Comparison of ENCODE assay signal across 23 cellular contexts in genomic region chr10:84095821-84096497, GRCh38. TPM values are rescaled to one million over a fixed set of nuclear protein-coding genes. Genes with fewer than 3 reads are reported as not detected.
DNase-seq lines count a peak whose midpoint lies in the region; ATAC-seq and TF ChIP-seq lines count a peak whose summit lies in the region.
"Had no signal": no experiment of that assay in that cellular context is flagged by ENCODE, and none has a peak within 500 bp of the region (broad histone marks: within the 10 kb centered on the region; RNA-seq: fewer than 3 reads in every experiment).

No MANE protein-coding gene starts in this region.

- H3K27ac ChIP-seq in right atrium auricular region: no peak overlapping the region
- H3K27ac ChIP-seq: 22Rv1, brain microvascular endothelial cell, prostate gland, upper lobe of left lung had no signal

- H3K4me3 ChIP-seq in right atrium auricular region (no peak overlapping the region), retinal pigment epithelial cell (ENCODE audit: low read length) (no peak overlapping the region), lower leg skin (ENCODE audit: low read depth, poor library complexity, severe bottlenecking) (no peak overlapping the region)
- H3K4me3 ChIP-seq: HAP-1, prostate gland, upper lobe of left lung had no signal

- no peaks in the 10 kb centered on the region for H3K27me3 ChIP-seq in right atrium auricular region
- H3K27me3 ChIP-seq: brain microvascular endothelial cell, upper lobe of left lung had no signal

- no peaks in the 10 kb centered on the region for H3K36me3 ChIP-seq in right atrium auricular region
- H3K36me3 ChIP-seq: brain microvascular endothelial cell, HAP-1, prostate gland, upper lobe of left lung had no signal

- DNase-seq in NCI-H82 (lab: John Stamatoyannopoulos, UW) (peak; percentile 15), NCI-H82 treated with DMSO at 0.1 percent for 48 hours (lab: John Stamatoyannopoulos, UW; ENCODE audit: unreplicated experiment) (no peak), dermis microvascular lymphatic vessel endothelial cell (ENCODE audit: low read depth in 2 of 2) (peak; percentile 66), right atrium auricular region (ENCODE audit: low spot score) (peak; percentile 62), retinal pigment epithelial cell (ENCODE audit: low read depth) (peak; percentile 43), NCI-H345 treated with DMSO at 0.1 percent for 48 hours (lab: John Stamatoyannopoulos, UW; ENCODE audit: unreplicated experiment) (no peak), lower leg skin (ENCODE audit: low spot score in 2 of 2) (no peak)
- DNase-seq: activated CD4-positive, alpha-beta T cell treated with anti-CD3 and anti-CD28 coated beads, Interleukin-2, amount 50 U/mL, for 4 hours; activated naive CD4-positive, alpha-beta T cell treated with anti-CD3 and anti-CD28 coated beads, Interleukin-2, amount 50 U/mL, for 16 hours; brain microvascular endothelial cell; C1 segment of cervical spinal cord; DMS79; Kasumi-1; naive thymus-derived CD8-positive, alpha-beta T cell; NCI-H1092 treated with DMSO at 0.1 percent for 48 hours; stimulated activated naive B cell treated with anti-CD40 and anti-IgM and Interleukin-4, amounts not matched to agents 10 μg/mL and 1 μg/mL and 100 μg/mL, for 72 hours; T-cell; upper lobe of left lung had no signal

- intact Hi-C loops in lower leg skin (cut with DNase I; ENCODE audit: low total_unique reads): no loop called here

- peaks cover 0 to 18% of the 10 kb centered on the region in 2 donors for H3K4me1 ChIP-seq in right atrium auricular region
- H3K4me1 ChIP-seq: prostate gland, upper lobe of left lung had no signal

- TF ChIP-seq CTCF in right atrium auricular region (IDR thresholded peaks at IDR 0.05): no peak
- no peak for TF ChIP-seq CTCF in retinal pigment epithelial cell (conservative IDR thresholded peaks at IDR 0.05; ENCODE audit: low read depth, low read length)
- TF ChIP-seq CTCF in lower leg skin (IDR thresholded peaks at IDR 0.05): no peak

- no peaks in the 10 kb centered on the region for H3K9me3 ChIP-seq in right atrium auricular region
- H3K9me3 ChIP-seq: HAP-1, prostate gland, upper lobe of left lung had no signal

- TF ChIP-seq POLR2A in lower leg skin (IDR thresholded peaks at IDR 0.05): no peak

- ATAC-seq in GM21515 (IDR thresholded peaks at IDR 0.05; ENCODE audit: unreplicated experiment): no peak
- ATAC-seq: esophagus mucosa; naive thymus-derived CD8-positive, alpha-beta T cell; stimulated activated naive B cell treated with anti-CD40 and anti-IgM and Interleukin-4, amounts not matched to agents 10 μg/mL and 1 μg/mL and 100 μg/mL, for 72 hours; T-cell had no signal

- 16 to 23% methylated on average over 4 of the region's 4 CpGs for WGBS in lower leg skin, 2 donors

RNA-seq across cellular contexts. Expression of gene GHITM, which starts 43.4 kb away (rescaled TPM):
- total RNA-seq in dermis microvascular lymphatic vessel endothelial cell: 177 and 208 TPM in 2 replicates
- total RNA-seq in right atrium auricular region: 100 to 1,000 TPM; 242 to 490 TPM
- 100 to 1,000 TPM; 103 to 142 (median 127) TPM for total RNA-seq in lower leg skin

Comparison
In these comparisons a context has a peak if more than half of its experiments do, and no peak if none do; other contexts are left out.
1. DNase-seq: peak in NCI-H82 (single experiment), dermis microvascular lymphatic vessel endothelial cell (2 of 2), right atrium auricular region (single experiment) and retinal pigment epithelial cell (single experiment); none in NCI-H82 treated with DMSO at 0.1 percent for 48 hours (single experiment), NCI-H345 treated with DMSO at 0.1 percent for 48 hours (single experiment) and lower leg skin (0 of 2).